In the genomic region with DNA sequence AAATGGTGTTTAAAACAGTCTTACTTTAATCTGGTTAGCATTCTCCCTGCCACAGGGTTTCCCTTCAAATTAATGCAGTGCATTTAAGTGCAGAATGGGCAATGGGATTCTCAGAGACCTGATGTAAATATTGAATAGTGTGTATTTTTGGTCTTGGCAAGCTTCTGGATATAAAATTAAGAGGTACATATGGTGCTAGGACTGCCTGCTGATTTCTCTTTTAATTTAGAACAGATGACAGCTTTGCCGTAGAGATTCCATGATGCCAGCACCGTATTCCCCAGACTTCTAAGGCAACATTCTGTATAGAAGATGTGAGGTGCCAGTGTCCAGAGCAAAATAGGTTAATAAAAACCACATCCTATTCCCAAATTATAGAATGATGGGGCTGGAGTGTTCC, we compare ENCODE assay signal across 13 cellular contexts. TPM values are rescaled to one million over a fixed set of nuclear protein-coding genes. Genes with fewer than 3 reads are reported as not detected.
DNase-seq lines count a peak whose midpoint lies in the region; FAIRE-seq and TF ChIP-seq lines count a peak whose summit lies in the region.
"Had no signal": no experiment of that assay in that cellular context is flagged by ENCODE, and none has a peak within 500 bp of the region (broad histone marks: within the 10 kb centered on the region; RNA-seq: fewer than 3 reads in every experiment).

No MANE protein-coding gene starts in this region.

- no peak for DNase-seq in activated CD4-positive, alpha-beta T cell treated with anti-CD3 and anti-CD28 coated beads, Interleukin-2, amount 10 ng/mL, durations not matched to agents 24 days and 14 days
- DNase-seq in activated CD4-positive, alpha-beta T cell treated with anti-CD3 and anti-CD28 coated beads, Interleukin-2, amount 50 U/mL, for 1 hour: no peak
- DNase-seq in H1 (ENCODE audit: low read depth in 1 of 2, low spot score in 2 of 2): no peak
- DNase-seq in ovary: no peak
- DNase-seq in kidney tubule cell (ENCODE audit: low spot score): no peak
- no peak for DNase-seq in germinal center (ENCODE audit: low spot score)
- DNase-seq in activated gamma-delta T cell (lab: John Stamatoyannopoulos, UW): no peak
- DNase-seq: NCI-H1048, Peyer's patch, sigmoid colon had no signal

- peaks cover 14% of the 10 kb centered on the region for H3K23me2 ChIP-seq in H1 (ENCODE audit: low read depth, low read length)

- H2BK12ac ChIP-seq in H1 (ENCODE audit: low read depth, low read length): no peak overlapping the region

- H3K4me1 ChIP-seq in OCI-LY1 (ENCODE audit: insufficient read depth, low read length, severe bottlenecking) (peaks cover 57% of the 10 kb centered on the region), H1 (replicated peaks in 1 of 4; ENCODE audit: control insufficient read depth in 3 of 4, insufficient read depth in 4 of 4, low read length in 3 of 4) (peaks cover 0 to 16% (median 10%) of the 10 kb centered on the region in 4 experiments; a peak in 4 of 7 replicates), ovary (ENCODE audit: insufficient read depth) (peaks cover 4% of the 10 kb centered on the region)

- peaks cover 25% of the 10 kb centered on the region for H3K36me3 Mint-ChIP-seq in activated CD4-positive, alpha-beta T cell treated with anti-CD3 and anti-CD28 coated beads, Interleukin-2, amount 10 ng/mL, durations not matched to agents 24 days and 14 days (ENCODE audit: low read depth)

- H4K5ac ChIP-seq in H1 (ENCODE audit: insufficient read length, low read depth, low read length): no peak overlapping the region

- TF ChIP-seq CTCF in OCI-LY1 (IDR thresholded peaks at IDR 0.05; ENCODE audit: low read length) (no peak), H1 (IDR thresholded peaks at IDR 0.05; ENCODE audit: control extremely low read depth in 1 of 3, insufficient read depth in 1 of 3, low read depth in 1 of 3, low read length in 3 of 3) (no peak), ovary (IDR thresholded peaks at IDR 0.05) (no peak)

- H3K4me2 ChIP-seq in OCI-LY1 (ENCODE audit: low read length) (peak overlapping the region; percentile 88), H1 (ENCODE audit: insufficient read depth in 1 of 2, low read depth in 2 of 2, low read length in 2 of 2) (peak overlapping the region; percentile 86 to 89)

- H3K27me3 ChIP-seq in OCI-LY1 (ENCODE audit: insufficient read depth, low read length) (no peaks in the 10 kb centered on the region), H1 (replicated peaks in 1 of 4; ENCODE audit: control insufficient read depth in 3 of 4, extremely low read depth in 1 of 4, insufficient read depth in 3 of 4, low read length in 3 of 4) (no peaks in the 10 kb centered on the region), ovary (no peaks in the 10 kb centered on the region)
- H3K27me3 ChIP-seq: Peyer's patch, sigmoid colon had no signal

- no peak overlapping the region for H3K23ac ChIP-seq in H1 (ENCODE audit: insufficient read length)

- WGBS in H1 (ENCODE audit: extremely low coverage in 1 of 2, insufficient coverage in 1 of 2, insufficient read length in 1 of 2, insufficient replicate concordance in 2 of 2, low coverage in 1 of 2, low lambda C conversion rate in 2 of 2, missing lambda C conversion rate in 1 of 2), 2 experiments: 87% methylated on average over 2 of the region's 2 CpGs; no CpG with 5 or more reads in 1 of the 2 experiments
- WGBS in ovary, 3 donors: 88 to 94% (median 93%) methylated on average over 2 of the region's 2 CpGs

- peaks cover 16% of the 10 kb centered on the region for H3K27me3 Mint-ChIP-seq in activated CD4-positive, alpha-beta T cell treated with anti-CD3 and anti-CD28 coated beads, Interleukin-2, amount 10 ng/mL, durations not matched to agents 24 days and 14 days

- H4K20me1 ChIP-seq in OCI-LY1 (ENCODE audit: insufficient read depth, low read length) (0 out of 2 replicates have a peak, but pooled peaks cover 3% of the 10 kb centered on the region), H1 (replicated peaks in 1 of 2; ENCODE audit: control insufficient read depth in 1 of 2, insufficient read depth in 2 of 2, low read length in 2 of 2) (peaks cover 21 to 25% of the 10 kb centered on the region in 2 experiments)

- no peak overlapping the region for H3K18ac ChIP-seq in H1 (ENCODE audit: extremely low read depth, low read length)

- intact Hi-C loops in activated CD4-positive, alpha-beta T cell treated with anti-CD3 and anti-CD28 coated beads, Interleukin-2, amount 10 ng/mL, durations not matched to agents 24 days and 14 days (cut with micrococcal nuclease): loop anchor here (5.0 kb wide), 1 partner anchor 467 kb away; the partner anchor contains the start of gene KLHL9
- intact Hi-C loops in ovary (cut with DNase I): no loop called here

- no peaks in the 10 kb centered on the region for H3K9me3 ChIP-seq in OCI-LY1 (ENCODE audit: low read length)
- H3K9me3 ChIP-seq in H1 (ENCODE audit: insufficient read depth in 2 of 2, low read depth in 1 of 2, low read length in 1 of 2): no peaks in the 10 kb centered on the region
- H3K9me3 ChIP-seq in ovary: no peaks in the 10 kb centered on the region
- H3K9me3 ChIP-seq: Peyer's patch, sigmoid colon had no signal

- no peak overlapping the region for H2BK15ac ChIP-seq in H1 (ENCODE audit: low read length)

- H3K36me3 ChIP-seq in OCI-LY1 (ENCODE audit: insufficient read depth, low read length) (peaks cover 37% of the 10 kb centered on the region), H1 (ENCODE audit: control insufficient read depth in 2 of 4, insufficient read depth in 4 of 4, low read length in 3 of 4) (peaks cover 4 to 28% (median 14%) of the 10 kb centered on the region in 4 experiments; a peak in 6 of 8 replicates), ovary (no peaks in the 10 kb centered on the region)

- no peak overlapping the region for H2BK5ac ChIP-seq in H1 (ENCODE audit: low read depth, low read length)

- TF ChIP-seq EP300 in H1 (IDR thresholded peaks at IDR 0.05; ENCODE audit: borderline replicate concordance in 1 of 2, low read depth in 2 of 2, low read length in 2 of 2) (no peak), ovary (IDR thresholded peaks at IDR 0.05) (no peak)

- H4K91ac ChIP-seq in H1 (replicated peaks; ENCODE audit: insufficient read length, low read length): no peak overlapping the region

- no peak overlapping the region for H2BK120ac ChIP-seq in H1 (replicated peaks; ENCODE audit: low read depth, low read length)

- H3F3A ChIP-seq in OCI-LY1 (ENCODE audit: insufficient read depth, low read length): no peaks in the 10 kb centered on the region

- H3K9me2 ChIP-seq in OCI-LY1 (ENCODE audit: low read depth, low read length): no peaks in the 10 kb centered on the region

- H4K8ac ChIP-seq in H1 (ENCODE audit: extremely low read depth, insufficient read depth, low read length): no peak overlapping the region

- H3K79me2 ChIP-seq in OCI-LY1 (ENCODE audit: insufficient read depth, low read length): peaks cover 53% of the 10 kb centered on the region
- H3K79me2 ChIP-seq in H1 (ENCODE audit: control insufficient read depth in 1 of 2, insufficient read depth in 2 of 2, low read length in 2 of 2): peaks cover 27 to 65% of the 10 kb centered on the region in 2 experiments

- H2BK20ac ChIP-seq in H1 (ENCODE audit: low read length): no peak overlapping the region

- H3K14ac ChIP-seq in H1 (ENCODE audit: insufficient read length): no peak overlapping the region

- FAIRE-seq in H1 (lab: Jason Lieb, UNC): no peak
- FAIRE-seq: A204.1, islet of Langerhans had no signal

- CTCF ChIA-PET in H1 (lab: Charles Lee; ENCODE audit: partially characterized antibody): interaction anchor here (1.4 to 2.3 kb wide), 3 partner anchors 9 to 408 kb away, joined by 3 to 15 read pairs (median 3); no protein-coding TSS in a partner anchor

- no peak for TF ChIP-seq RAD21 in H1 (IDR thresholded peaks at IDR 0.05 in 1 of 2, conservative IDR thresholded peaks at IDR 0.05 in 1 of 2; ENCODE audit: low read depth in 2 of 2, low read length in 2 of 2)

- H2AFZ ChIP-seq in OCI-LY1 (ENCODE audit: low read length) (no peak overlapping the region), H1 (ENCODE audit: low read length) (no peak overlapping the region)

- H2AK5ac ChIP-seq in H1 (ENCODE audit: low read depth, low read length): no peak overlapping the region

- H3K9me3 Mint-ChIP-seq in activated CD4-positive, alpha-beta T cell treated with anti-CD3 and anti-CD28 coated beads, Interleukin-2, amount 10 ng/mL, durations not matched to agents 24 days and 14 days: no peaks in the 10 kb centered on the region

- peaks cover 38% of the 10 kb centered on the region for H3K4me1 Mint-ChIP-seq in activated CD4-positive, alpha-beta T cell treated with anti-CD3 and anti-CD28 coated beads, Interleukin-2, amount 10 ng/mL, durations not matched to agents 24 days and 14 days

- H3K9ac ChIP-seq in OCI-LY1 (ENCODE audit: low read length) (peak overlapping the region; percentile 75), H1 (replicated peaks in 1 of 4; ENCODE audit: extremely low read depth in 1 of 4, low read depth in 3 of 4, low read length in 3 of 4) (no peak overlapping the region; a peak in 1 of 7 replicates)

- no peak overlapping the region for H3K4ac ChIP-seq in H1 (replicated peaks; ENCODE audit: insufficient read length, low read depth, low read length)

- no peak overlapping the region for H3K27ac ChIP-seq in OCI-LY1 (ENCODE audit: low read depth, low read length, poor library complexity, severe bottlenecking)
- H3K27ac ChIP-seq in H1 (ENCODE audit: low read depth, low read length): no peak overlapping the region
- H3K27ac ChIP-seq in ovary: no peak overlapping the region

- H3K27ac Mint-ChIP-seq in activated CD4-positive, alpha-beta T cell treated with anti-CD3 and anti-CD28 coated beads, Interleukin-2, amount 10 ng/mL, durations not matched to agents 24 days and 14 days: no peak overlapping the region

- POLR2A ChIA-PET in H1 (lab: Charles Lee; ENCODE audit: partially characterized antibody): interaction anchor here (4.0 kb wide), 1 partner anchor 8 kb away, joined by 28 read pairs; no protein-coding TSS in a partner anchor

- H3K4me3 Mint-ChIP-seq in activated CD4-positive, alpha-beta T cell treated with anti-CD3 and anti-CD28 coated beads, Interleukin-2, amount 10 ng/mL, durations not matched to agents 24 days and 14 days: peak overlapping the region; percentile 99

- no peak overlapping the region for H3K56ac ChIP-seq in H1 (replicated peaks; ENCODE audit: insufficient read length, low read depth, low read length)

- H3K4me3 ChIP-seq in OCI-LY1 (ENCODE audit: low read depth, low read length, poor library complexity, severe bottlenecking) (peak overlapping the region; percentile 72), H1 (ENCODE audit: extremely low read depth in 1 of 4, insufficient read depth in 2 of 4, low read depth in 3 of 4, low read length in 4 of 4) (peak overlapping the region; percentile 88 to 93 (median 90); a peak in 7 of 8 replicates), ovary (peak overlapping the region; percentile 85)

- H3K79me1 ChIP-seq in H1 (ENCODE audit: low read depth, low read length): peaks cover 11% of the 10 kb centered on the region

- TF ChIP-seq POLR2A in H1 (IDR thresholded peaks at IDR 0.05; ENCODE audit: control extremely low read depth in 1 of 2, low read depth in 2 of 2, low read length in 2 of 2) (no peak), ovary (IDR thresholded peaks at IDR 0.05) (no peak)

RNA-seq across cellular contexts. Expression of gene MTAP, which starts 1.9 kb away (rescaled TPM):
- 55.9 and 58.1 TPM in 2 replicates for total RNA-seq in activated CD4-positive, alpha-beta T cell treated with anti-CD3 and anti-CD28 coated beads, Interleukin-2, amount 10 ng/mL, durations not matched to agents 24 days and 14 days
- 100 and 107 TPM in 2 replicates for total RNA-seq in H1 (2021; fragmentation: NEBNext Ultra II Directional; extraction: Animal tissue kit (Norgen Biotek cat#: 25700))
- polyA plus RNA-seq in H1 (2011; rRNA removed) (15.3 and 16.4 TPM in 2 replicates), ovary (10 to 100 TPM; 12.2 to 24.5 TPM)
- 20.4 TPM for polyA plus RNA-seq in H1 (2011; cell fraction: cytosol; rRNA removed)
- polyA plus RNA-seq in H1 (2011; cell fraction: nucleus; rRNA removed): 31.7 TPM
- 37.6 to 55.5 TPM (median 45.6 TPM) in 4 replicates for polyA plus RNA-seq in H1 (2012, experiment 1 of 2)
- polyA plus RNA-seq in H1 (2012, experiment 2 of 2): 8.7 TPM
- 46.7 TPM for polyA plus RNA-seq in H1 (2013, experiment 1 of 2)
- 42.2 TPM for polyA plus RNA-seq in H1 (2013, experiment 2 of 2)
- 70.8 and 79.0 TPM in 2 replicates for polyA minus RNA-seq in H1 (2011; rRNA and poly(A)+ RNA removed)
- polyA minus RNA-seq in H1 (2011; cell fraction: cytosol; rRNA and poly(A)+ RNA removed): 30.6 TPM
- polyA minus RNA-seq in H1 (2011; cell fraction: nucleus; rRNA and poly(A)+ RNA removed): 110 TPM
- total RNA-seq in ovary: 10 to 100 TPM; 30.1 to 43.3 (median 34.5) TPM
